Comparison of ENCODE assay signal across 17 cellular contexts in the genomic region with DNA sequence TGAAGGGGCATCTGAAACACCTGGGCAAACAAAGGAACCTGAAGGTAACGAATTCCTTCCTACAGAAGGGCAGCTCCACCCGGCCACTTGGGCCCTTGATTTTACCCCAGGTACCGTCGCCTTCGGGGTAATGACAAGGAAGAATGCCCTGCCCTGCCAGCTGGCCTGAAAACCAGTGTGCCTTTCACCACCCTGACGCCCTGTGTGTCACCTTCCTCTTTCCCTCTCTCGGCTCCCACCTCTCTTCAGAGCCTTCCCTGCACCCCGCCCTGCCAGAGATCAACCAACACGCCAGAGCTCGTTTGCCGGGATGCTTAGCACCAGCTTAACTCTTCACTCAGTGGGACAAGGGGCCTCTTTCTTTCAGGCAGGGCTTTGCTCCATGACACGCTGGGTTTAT.
A peak's percentile ranks its signal among the peaks of the same experiment; 100 is the strongest.
DNase-seq lines count a peak whose midpoint lies in the region; ATAC-seq and TF ChIP-seq lines count a peak whose summit lies in the region.
"Had no signal": no experiment of that assay in that cellular context is flagged by ENCODE, and none has a peak within 500 bp of the region (broad histone marks: within the 10 kb centered on the region; RNA-seq: fewer than 3 reads in every experiment).

No MANE protein-coding gene starts in this region.

- 88 to 97% methylated on average over 12 of the region's 12 CpGs for WGBS in endodermal cell (ENCODE audit: insufficient coverage in 1 of 2, insufficient read length in 1 of 2), 2 experiments
- WGBS in right cardiac atrium, result 79% methylated on average over 12 of the region's 12 CpGs
- 76% methylated on average over 12 of the region's 12 CpGs for WGBS in prostate gland

- no peak for TF ChIP-seq POLR2A in prostate gland (IDR thresholded peaks at IDR 0.05)

- peaks cover 5% of the 10 kb centered on the region for H3K9me3 ChIP-seq in endodermal cell (ENCODE audit: control insufficient read depth, low read length)
- H3K9me3 ChIP-seq in right cardiac atrium (ENCODE audit: control insufficient read depth, low read length), result no peaks in the 10 kb centered on the region
- no peaks in the 10 kb centered on the region for H3K9me3 ChIP-seq in prostate gland
- H3K9me3 ChIP-seq: tibial nerve had no signal

- intact Hi-C loops in right cardiac atrium (cut with DNase I), result no loop called here
- intact Hi-C loops in prostate gland (cut with DNase I), result no loop called here

- peaks cover 6% of the 10 kb centered on the region for H3K4me1 Mint-ChIP-seq in endodermal cell
- H3K4me1 Mint-ChIP-seq: IgD-negative memory B cell, naive B cell had no signal

- DNase-seq in HT-29 (ENCODE audit: low spot score), result peak; percentile 49
- no peak for DNase-seq in endodermal cell
- peak; percentile 44 to 77 (median 65) for DNase-seq in right cardiac atrium
- peak; percentile 32 for DNase-seq in prostate gland (ENCODE audit: low spot score)
- DNase-seq in activated CD4-positive, alpha-beta T cell treated with anti-CD3 and anti-CD28 coated beads for 1 hour, result no peak
- no peak for DNase-seq in NCI-H2227 treated with DMSO at 0.1 percent for 48 hours (lab: John Stamatoyannopoulos, UW)
- DNase-seq: activated CD4-positive, alpha-beta T cell treated with anti-CD3 and anti-CD28 coated beads for 4 hours; activated T-cell treated with anti-CD3 and anti-CD28 coated beads, Interleukin-2, amount 50 U/mL, for 24 hours; naive B cell; NCI-H1092; NCI-H187; occipital lobe; RPMI8226; small intestine had no signal

- H3K27ac Mint-ChIP-seq in endodermal cell, result peak overlapping the region; percentile 32
- H3K27ac Mint-ChIP-seq: activated T-cell treated with anti-CD3 and anti-CD28 coated beads, Interleukin-2, amount 50 U/mL, for 24 hours; naive B cell had no signal

- no peaks in the 10 kb centered on the region for H3K27me3 Mint-ChIP-seq in endodermal cell (ENCODE audit: insufficient read depth)
- H3K27me3 Mint-ChIP-seq: activated T-cell treated with anti-CD3 and anti-CD28 coated beads, Interleukin-2, amount 50 U/mL, for 24 hours; IgD-negative memory B cell; naive B cell had no signal

- ATAC-seq in right cardiac atrium (peak; percentile 84 to 94), GM19351 (IDR thresholded peaks at IDR 0.05; ENCODE audit: unreplicated experiment) (no peak)

- H3K4me3 Mint-ChIP-seq in endodermal cell, result no peak overlapping the region
- H3K4me3 Mint-ChIP-seq: activated T-cell treated with anti-CD3 and anti-CD28 coated beads, Interleukin-2, amount 50 U/mL, for 24 hours; IgD-negative memory B cell; naive B cell had no signal

- H3K36me3 ChIP-seq in endodermal cell (ENCODE audit: control insufficient read depth, insufficient read depth, low read length), result no peaks in the 10 kb centered on the region
- H3K36me3 ChIP-seq in prostate gland, result no peaks in the 10 kb centered on the region

- H3K27ac ChIP-seq in endodermal cell (ENCODE audit: low read depth, low read length) (no peak overlapping the region), right cardiac atrium (ENCODE audit: low read length) (no peak overlapping the region), prostate gland (peak overlapping the region in 1 of 2 donors; percentile 26)
- H3K27ac ChIP-seq: tibial nerve had no signal

- H3K4me1 ChIP-seq in endodermal cell (ENCODE audit: control insufficient read depth, insufficient read depth, low read length) (no peaks in the 10 kb centered on the region), right cardiac atrium (ENCODE audit: control insufficient read depth, insufficient read depth, low read length) (peaks cover 3% of the 10 kb centered on the region), prostate gland (replicated peaks) (peaks cover 22% of the 10 kb centered on the region)
- H3K4me1 ChIP-seq: tibial nerve had no signal

- no peaks in the 10 kb centered on the region for H3K27me3 ChIP-seq in endodermal cell (ENCODE audit: control insufficient read depth, insufficient read depth, low read length, poor library complexity, severe bottlenecking)
- H3K27me3 ChIP-seq in right cardiac atrium (ENCODE audit: control insufficient read depth, insufficient read depth), result no peaks in the 10 kb centered on the region
- no peaks in the 10 kb centered on the region for H3K27me3 ChIP-seq in prostate gland (replicated peaks; ENCODE audit: insufficient read depth)
- H3K27me3 ChIP-seq: tibial nerve had no signal

- TF ChIP-seq CTCF in endodermal cell (conservative IDR thresholded peaks at IDR 0.05) (no peak), prostate gland (IDR thresholded peaks at IDR 0.05) (no peak)

- peaks cover 16% of the 10 kb centered on the region for H3K9me3 Mint-ChIP-seq in endodermal cell
- H3K9me3 Mint-ChIP-seq: activated T-cell treated with anti-CD3 and anti-CD28 coated beads, Interleukin-2, amount 50 U/mL, for 24 hours; IgD-negative memory B cell; naive B cell had no signal

- no peak overlapping the region for H3K4me3 ChIP-seq in endodermal cell (ENCODE audit: low read length)
- H3K4me3 ChIP-seq in right cardiac atrium (ENCODE audit: low read length), result no peak overlapping the region
- no peak overlapping the region for H3K4me3 ChIP-seq in prostate gland
- H3K4me3 ChIP-seq: tibial nerve had no signal

- no peak overlapping the region for H3K9ac ChIP-seq in endodermal cell (ENCODE audit: extremely low read depth, low read length, poor library complexity, severe bottlenecking)

- H3K36me3 Mint-ChIP-seq in endodermal cell (ENCODE audit: low read depth), result peaks cover 1% of the 10 kb centered on the region

Comparison
In these comparisons a context has a peak if more than half of its experiments do, and no peak if none do; other contexts are left out.
1. DNase-seq: peak in HT-29 (single experiment), right cardiac atrium (3 of 3) and prostate gland (single experiment); none in endodermal cell (single experiment), activated CD4-positive, alpha-beta T cell treated with anti-CD3 and anti-CD28 coated beads for 1 hour (single experiment) and NCI-H2227 treated with DMSO at 0.1 percent for 48 hours (single experiment).